ENCODE assay signal across 8 cellular contexts in the genomic region with DNA sequence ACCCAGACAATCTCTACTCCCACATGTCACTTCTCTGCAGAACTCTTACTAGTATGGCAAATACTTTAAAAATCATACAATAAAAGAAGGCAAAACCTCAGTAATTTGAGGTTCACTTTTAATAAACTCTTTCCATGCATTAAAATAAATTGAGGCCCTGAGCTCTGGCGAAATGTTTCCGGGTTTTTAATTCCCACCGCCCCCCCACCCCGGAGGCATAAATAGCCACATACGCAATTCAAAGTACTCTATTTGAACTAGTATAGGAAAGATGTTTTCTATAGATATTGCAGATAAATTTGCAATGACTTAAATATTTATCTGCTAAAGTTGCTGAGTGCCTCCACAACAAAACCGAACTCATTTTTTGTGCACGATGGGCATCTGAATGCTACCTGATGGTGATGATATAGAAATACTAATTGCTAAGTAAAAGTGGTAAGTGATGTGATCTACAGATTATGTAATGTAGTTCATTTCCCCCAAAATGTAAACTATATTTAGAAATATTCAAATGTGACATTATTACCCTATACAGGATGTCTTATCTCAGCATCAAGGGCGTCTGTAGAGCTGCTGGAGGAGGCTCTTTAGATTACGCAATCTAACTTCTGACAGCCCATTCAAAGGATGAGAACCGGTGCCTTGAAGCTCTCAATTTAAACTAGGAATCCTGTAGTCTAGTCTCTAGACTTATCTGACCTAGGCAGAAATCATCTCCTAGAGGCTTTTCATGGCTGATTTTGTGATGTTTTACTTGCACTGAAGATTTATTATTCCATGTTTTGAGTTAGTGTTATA. TPM values are rescaled to one million over a fixed set of nuclear protein-coding genes. Genes with fewer than 3 reads are reported as not detected.
DNase-seq lines count a peak whose midpoint lies in the region; ATAC-seq and TF ChIP-seq lines count a peak whose summit lies in the region.

No MANE protein-coding gene starts in this region.

- no peaks in the 10 kb centered on the region for H3K27me3 Mint-ChIP-seq in natural killer cell treated with Interleukin-12 subunit alpha and Interleukin-12 subunit beta and Interleukin-15 and Interleukin-18, amount 100 ng/mL, for 72 hours

- BruUV-seq in Panc1 (replicated peaks; lab: Mats Ljungman, UMichigan): no TSS peak

- H3K27me3 ChIP-seq in Panc1 (ENCODE audit: control insufficient read depth, insufficient read depth, low read length) (no peaks in the 10 kb centered on the region), colonic mucosa (no peaks in the 10 kb centered on the region)

- intact Hi-C loops in Panc1 (cut with micrococcal nuclease; ENCODE audit: unreplicated experiment) (loop anchor here (2.0 kb wide), 1 partner anchor 103 kb away; no protein-coding TSS in a partner anchor), colonic mucosa (cut with DNase I) (loop anchor here (5.0 kb wide), 1 partner anchor 361 kb away; no protein-coding TSS in a partner anchor), posterior cingulate gyrus (cut with DNase I) (loop anchor here (2.0 kb wide), 1 partner anchor 103 kb away; no protein-coding TSS in a partner anchor)

- H3K9me3 ChIP-seq in Panc1 (ENCODE audit: control insufficient read depth, insufficient read depth, low read depth, low read length) (no peaks in the 10 kb centered on the region), colonic mucosa (no peaks in the 10 kb centered on the region)

- peaks cover 35% of the 10 kb centered on the region for H3K36me3 ChIP-seq in Panc1 (ENCODE audit: control insufficient read depth, insufficient read depth, low read length)
- no peaks in the 10 kb centered on the region for H3K36me3 ChIP-seq in colonic mucosa

- CTCF ChIA-PET in Panc1 (lab: Charles Lee): interaction anchor here (0.8 kb wide), 1 partner anchor 102 kb away, joined by 3 read pairs; no protein-coding TSS in a partner anchor

- H3K4me3 ChIP-seq in Panc1 (ENCODE audit: low read depth in 2 of 2, low read length in 2 of 2) (peak overlapping the region; percentile 40 to 96; a peak in 3 of 4 replicates), colonic mucosa (no peak overlapping the region)

- H3K4me1 Mint-ChIP-seq in natural killer cell treated with Interleukin-12 subunit alpha and Interleukin-12 subunit beta and Interleukin-15 and Interleukin-18, amount 100 ng/mL, for 72 hours (ENCODE audit: low read depth in 2 of 2): peaks cover 53 to 73% of the 10 kb centered on the region in 2 donors

- H3K27ac ChIP-seq in Panc1 (ENCODE audit: low read length): peak overlapping the region; percentile 99
- peak overlapping the region; percentile 99 for H3K27ac ChIP-seq in colonic mucosa

- no peak for TF ChIP-seq CTCF in GM13977 (IDR thresholded peaks at IDR 0.05; ENCODE audit: extremely low read depth, insufficient read depth, missing control alignments)
- no peak for TF ChIP-seq CTCF in Panc1 (IDR thresholded peaks at IDR 0.05)
- TF ChIP-seq CTCF in colonic mucosa (IDR thresholded peaks at IDR 0.05): no peak

- H3K36me3 Mint-ChIP-seq in natural killer cell treated with Interleukin-12 subunit alpha and Interleukin-12 subunit beta and Interleukin-15 and Interleukin-18, amount 100 ng/mL, for 72 hours: peaks cover 40% of the 10 kb centered on the region

- DNase-seq in A172 (ENCODE audit: low spot score) (peak; percentile 53), GM13977 (ENCODE audit: low spot score) (peak; percentile 70), Panc1 (ENCODE audit: low read depth, low spot score) (no peak), colonic mucosa (no peak), posterior cingulate gyrus (no peak), ecto neural progenitor cell (ENCODE audit: low spot score) (no peak)
- no peak for DNase-seq in natural killer cell treated with Interleukin-12 subunit alpha and Interleukin-12 subunit beta and Interleukin-15 and Interleukin-18, amount 100 ng/mL, for 72 hours (ENCODE audit: low spot score)

- H3K4me1 ChIP-seq in Panc1 (ENCODE audit: control insufficient read depth, insufficient read depth, low read length) (peaks cover 47% of the 10 kb centered on the region), colonic mucosa (peaks cover 18% of the 10 kb centered on the region)

- H3K27ac Mint-ChIP-seq in natural killer cell treated with Interleukin-12 subunit alpha and Interleukin-12 subunit beta and Interleukin-15 and Interleukin-18, amount 100 ng/mL, for 72 hours: peak overlapping the region; percentile 95 to 96

- ATAC-seq in Panc1: no peak
- ATAC-seq in natural killer cell treated with Interleukin-12 subunit alpha and Interleukin-12 subunit beta and Interleukin-15 and Interleukin-18, amount 100 ng/mL, for 72 hours: peak; percentile 41 to 55
- no peak for ATAC-seq in GM18520 (IDR thresholded peaks at IDR 0.05; ENCODE audit: unreplicated experiment)

- in situ Hi-C loops in GM13977 (cut with MboI; ENCODE audit: low pct_unique_long_range_greater_than_20kb, low sequenced_read_pairs, unreplicated experiment): no loop called here
- in situ Hi-C loops in Panc1 (cut with HindIII; ENCODE audit: low pct_unique_long_range_greater_than_20kb, low sequenced_read_pairs): loop anchor here (25.0 kb wide), 1 partner anchor 361 kb away; no protein-coding TSS in a partner anchor

- peak overlapping the region; percentile 38 to 100 for H3K9ac ChIP-seq in colonic mucosa (ENCODE audit: low read depth in 2 of 2, low read length in 2 of 2)

- POLR2A ChIA-PET in Panc1 (lab: Charles Lee): interaction anchor here (0.6 to 1.3 kb wide), 5 partner anchors 10 to 338 kb away, joined by 3 to 5 read pairs (median 3); no protein-coding TSS in a partner anchor

- no peaks in the 10 kb centered on the region for H3K9me3 Mint-ChIP-seq in natural killer cell treated with Interleukin-12 subunit alpha and Interleukin-12 subunit beta and Interleukin-15 and Interleukin-18, amount 100 ng/mL, for 72 hours

- H3K4me3 Mint-ChIP-seq in natural killer cell treated with Interleukin-12 subunit alpha and Interleukin-12 subunit beta and Interleukin-15 and Interleukin-18, amount 100 ng/mL, for 72 hours: peak overlapping the region; percentile 88

RNA-seq across cellular contexts. Expression of a gene that starts 8.6 kb away (rescaled TPM):
- total RNA-seq in A172 (2014; rRNA removed; shearing (Covaris generic)): 50.8 and 51.3 TPM in 2 replicates
- 187 TPM for total RNA-seq in Panc1 (2021; ENCODE audit: unreplicated experiment)
- polyA plus RNA-seq in Panc1 (2012; ENCODE audit: insufficient read length): 155 TPM
- total RNA-seq in colonic mucosa: 100 to 1,000 TPM; 157 to 164 TPM
- total RNA-seq in natural killer cell treated with Interleukin-12 subunit alpha and Interleukin-12 subunit beta and Interleukin-15 and Interleukin-18, amount 100 ng/mL, for 72 hours: 100 to 1,000 TPM; 131 to 243 TPM

Comparison
In these comparisons a context has a peak if more than half of its experiments do, and no peak if none do; other contexts are left out.
1. DNase-seq: peak in A172 (single experiment) and GM13977 (single experiment); none in Panc1 (single experiment), colonic mucosa (single experiment), natural killer cell treated with Interleukin-12 subunit alpha and Interleukin-12 subunit beta and Interleukin-15 and Interleukin-18, amount 100 ng/mL, for 72 hours (single experiment), posterior cingulate gyrus (0 of 10) and ecto neural progenitor cell (single experiment).
2. ATAC-seq: peak in natural killer cell treated with Interleukin-12 subunit alpha and Interleukin-12 subunit beta and Interleukin-15 and Interleukin-18, amount 100 ng/mL, for 72 hours (2 of 2); none in Panc1 (single experiment) and GM18520 (single experiment).